17 cellular contexts compared by ENCODE assay signal in the genomic region with DNA sequence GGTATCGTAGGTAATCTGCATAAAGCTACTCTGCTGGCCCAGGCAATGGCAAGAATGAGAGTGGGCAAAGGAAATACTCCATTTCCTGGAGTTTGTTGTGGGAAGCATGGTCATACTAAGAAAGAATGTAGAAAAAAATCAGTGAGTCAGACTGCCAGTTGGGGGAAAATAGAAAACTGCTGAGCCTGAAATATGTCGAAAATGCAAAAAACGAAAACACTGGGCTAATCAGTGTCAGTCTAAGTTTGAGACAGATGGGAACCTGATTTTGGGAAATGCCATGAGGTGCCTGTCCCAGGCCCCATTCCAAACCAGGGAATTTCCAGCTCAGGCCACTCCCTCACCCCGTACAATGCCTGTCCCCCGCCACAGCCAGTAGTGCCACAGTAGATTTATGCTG.
A peak's percentile ranks its signal among the peaks of the same experiment; 100 is the strongest.
DNase-seq lines count a peak whose midpoint lies in the region; TF ChIP-seq lines count a peak whose summit lies in the region.
"Had no signal": no experiment of that assay in that cellular context is flagged by ENCODE, and none has a peak within 500 bp of the region (broad histone marks: within the 10 kb centered on the region; RNA-seq: fewer than 3 reads in every experiment).

No MANE protein-coding gene starts in this region.

- BruUV-seq in PC-9 (replicated peaks; lab: Mats Ljungman, UMichigan) = no TSS peak

- peaks cover 3% of the 10 kb centered on the region for H3K9me3 Mint-ChIP-seq in glutamatergic neuron (ENCODE audit: unreplicated experiment)

- H3K36me3 Mint-ChIP-seq in glutamatergic neuron (ENCODE audit: unreplicated experiment) = peaks cover 9% of the 10 kb centered on the region
- H3K36me3 Mint-ChIP-seq: naive B cell, type B pancreatic cell had no signal

- H3K4me3 Mint-ChIP-seq in glutamatergic neuron (ENCODE audit: unreplicated experiment) = no peak overlapping the region
- H3K4me3 Mint-ChIP-seq: activated T-cell treated with anti-CD3 and anti-CD28 coated beads, Interleukin-2, amount 50 U/mL, for 72 hours; naive B cell; type B pancreatic cell had no signal

- POLR2A ChIA-PET in PC-9 (lab: Charles Lee; ENCODE audit: unreplicated experiment) = no interaction called here

- intact Hi-C loops in PC-9 (cut with micrococcal nuclease; ENCODE audit: unreplicated experiment) = no loop called here

- no peaks in the 10 kb centered on the region for H3K4me1 ChIP-seq in PC-9 (replicated peaks; ENCODE audit: insufficient read depth)

- DNase-seq in EL (peak; percentile 87), PC-9 (peak in 1 of 2 experiments; percentile 34), epithelial cell of proximal tubule (ENCODE audit: low read depth) (peak; percentile 39), renal cortical epithelial cell (ENCODE audit: low read depth) (peak; percentile 54), activated T-cell treated with anti-CD3 and anti-CD28 coated beads for 4 hours (no peak), glutamatergic neuron (no peak)
- DNase-seq in activated naive CD4-positive, alpha-beta T cell treated with Interleukin-2 at 50 U/mL for 16 hours = no peak
- DNase-seq: activated CD4-positive, alpha-beta T cell treated with anti-CD3 and anti-CD28 coated beads for 4 hours; activated T-cell treated with anti-CD3 and anti-CD28 coated beads, Interleukin-2, amount 50 U/mL, for 72 hours; anterior cingulate cortex; GF-D8; kidney; naive B cell; NCI-H1930; NCI-H69; stimulated activated CD4-positive, alpha-beta T cell treated with anti-CD3 and anti-CD28 coated beads, Interleukin-2, amount 100 ng/mL, for 48 hours had no signal

- H3K4me2 ChIP-seq in PC-9 = peak overlapping the region; percentile 34; the same call in 1 of the 2 replicates

- no peaks in the 10 kb centered on the region; the same call in 1 of the 2 replicates for H3K9me2 ChIP-seq in PC-9 (ENCODE audit: insufficient read depth)

- CTCF ChIA-PET in PC-9 (lab: Charles Lee) = no interaction called here

- H3K4me3 ChIP-seq in PC-9 (no peak overlapping the region), epithelial cell of proximal tubule (ENCODE audit: low read depth, low read length) (no peak overlapping the region)

- no peak for TF ChIP-seq CTCF in PC-9 (conservative IDR thresholded peaks at IDR 0.05)
- TF ChIP-seq CTCF in epithelial cell of proximal tubule (conservative IDR thresholded peaks at IDR 0.05; ENCODE audit: low read depth, low read length) = no peak
- no peak for TF ChIP-seq CTCF in glutamatergic neuron (IDR thresholded peaks at IDR 0.05; ENCODE audit: partially characterized antibody, unreplicated experiment)

- no peak overlapping the region for H2AFZ ChIP-seq in PC-9

- H3K9me3 ChIP-seq in PC-9 (ENCODE audit: insufficient read depth, low read depth) = no peaks in the 10 kb centered on the region

- no peaks in the 10 kb centered on the region for H3K4me1 Mint-ChIP-seq in glutamatergic neuron (ENCODE audit: low read depth, unreplicated experiment)
- H3K4me1 Mint-ChIP-seq: naive B cell had no signal

- H3K27me3 ChIP-seq in PC-9 (ENCODE audit: insufficient read depth, low read depth) = 0 out of 2 replicates have a peak, but pooled peaks cover under 1% of the 10 kb centered on the region

- H3K79me2 ChIP-seq in PC-9 (ENCODE audit: low read depth) = no peaks in the 10 kb centered on the region

- no peak overlapping the region for H3K27ac Mint-ChIP-seq in glutamatergic neuron (ENCODE audit: unreplicated experiment)
- H3K27ac Mint-ChIP-seq: activated T-cell treated with anti-CD3 and anti-CD28 coated beads, Interleukin-2, amount 50 U/mL, for 72 hours; naive B cell; type B pancreatic cell had no signal

- no peaks in the 10 kb centered on the region for H3K27me3 Mint-ChIP-seq in glutamatergic neuron (ENCODE audit: unreplicated experiment)
- H3K27me3 Mint-ChIP-seq: naive B cell, type B pancreatic cell had no signal

- H3K36me3 ChIP-seq in PC-9 (ENCODE audit: low read depth) = no peaks in the 10 kb centered on the region

- no peaks in the 10 kb centered on the region for H3F3A ChIP-seq in PC-9 (ENCODE audit: insufficient read depth, low read depth)

- no peaks in the 10 kb centered on the region for H4K20me1 ChIP-seq in PC-9 (ENCODE audit: insufficient read depth)

- no peak overlapping the region for H3K27ac ChIP-seq in PC-9

Comparison
In these comparisons a context has a peak if more than half of its experiments do, and no peak if none do; other contexts are left out.
1. DNase-seq: peak in EL (single experiment), epithelial cell of proximal tubule (single experiment) and renal cortical epithelial cell (single experiment); none in activated T-cell treated with anti-CD3 and anti-CD28 coated beads for 4 hours (single experiment), glutamatergic neuron (single experiment) and activated naive CD4-positive, alpha-beta T cell treated with Interleukin-2 at 50 U/mL for 16 hours (single experiment).